8 cellular contexts compared by ENCODE assay signal in the genomic region with DNA sequence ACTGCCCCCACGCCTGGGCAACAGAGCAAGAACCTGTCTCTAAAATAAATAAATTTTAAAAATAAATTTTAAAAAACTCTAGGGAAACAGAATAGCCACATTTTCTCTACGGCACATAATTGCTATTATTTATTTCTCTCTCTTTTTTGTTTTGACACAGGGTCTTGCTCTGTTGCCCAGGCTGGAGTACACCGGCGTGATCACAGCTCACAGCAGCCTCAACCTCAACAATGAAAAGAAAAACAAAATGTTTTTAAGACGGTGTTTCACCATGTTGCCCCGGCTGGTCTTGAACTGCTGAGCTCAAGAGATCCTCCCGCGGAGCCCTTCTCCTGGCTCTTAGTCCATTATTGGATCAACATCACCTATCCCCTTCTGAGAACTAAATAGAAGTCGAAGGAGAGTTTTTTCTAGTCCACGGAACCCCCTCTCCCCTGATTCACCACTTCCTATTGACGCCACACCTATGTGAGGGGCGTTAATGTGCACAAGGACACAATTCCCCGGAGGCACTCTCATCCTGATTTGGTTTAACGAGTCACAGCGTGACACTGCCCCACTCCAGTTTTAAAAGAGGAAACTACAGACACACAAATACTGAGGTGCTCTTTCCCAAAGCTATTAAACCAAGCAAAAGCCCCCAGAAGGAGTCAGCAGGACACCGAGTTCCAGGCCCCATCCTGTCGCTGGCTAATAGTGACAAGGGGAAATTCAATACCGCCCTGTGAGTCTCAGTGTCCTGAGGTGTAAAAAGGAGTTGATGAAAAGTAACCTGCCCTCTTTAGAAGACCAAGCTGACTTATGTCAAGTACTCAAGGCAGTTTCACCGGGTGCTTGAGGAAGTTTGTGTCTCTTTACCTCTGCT. TPM values are rescaled to one million over a fixed set of nuclear protein-coding genes. Genes with fewer than 3 reads are reported as not detected.
DNase-seq lines count a peak whose midpoint lies in the region; ATAC-seq and TF ChIP-seq lines count a peak whose summit lies in the region.

No MANE protein-coding gene starts in this region.

- no peak for TF ChIP-seq CTCF in GM12864 (IDR thresholded peaks at IDR 0.05; ENCODE audit: low read depth, low read length, missing control alignments)

- DNase-seq in A172 (ENCODE audit: low spot score) (peak; percentile 53), GM12864 (ENCODE audit: low read depth) (no peak), SJSA1 (ENCODE audit: low read depth in 1 of 2, low spot score in 2 of 2) (peak in 1 of 2 experiments; percentile 42), Ammon's horn (ENCODE audit: low spot score) (no peak)
- peak in 2 of 3 donors; percentile 15 for DNase-seq in effector memory CD4-positive, alpha-beta T cell
- DNase-seq in activated CD4-positive, CD25-positive, alpha-beta regulatory T cell treated with anti-CD3 and anti-CD28 coated beads, Interleukin-2, amount 50 U/mL, for 72 hours = no peak

- no peaks in the 10 kb centered on the region for H3K9me3 ChIP-seq in SJSA1 (replicated peaks)
- no peaks in the 10 kb centered on the region for H3K9me3 ChIP-seq in effector memory CD4-positive, alpha-beta T cell (ENCODE audit: control insufficient read depth, low read length)
- no peaks in the 10 kb centered on the region for H3K9me3 ChIP-seq in mucosa of stomach (ENCODE audit: control insufficient read depth, low read length)

- ATAC-seq in GM19397 (IDR thresholded peaks at IDR 0.05; ENCODE audit: unreplicated experiment) = no peak

- H3K36me3 ChIP-seq in SJSA1 (peaks cover 14% of the 10 kb centered on the region), mucosa of stomach (ENCODE audit: control insufficient read depth, insufficient read depth, low read length) (no peaks in the 10 kb centered on the region)
- no peaks in the 10 kb centered on the region for H3K36me3 ChIP-seq in effector memory CD4-positive, alpha-beta T cell (ENCODE audit: control insufficient read depth, insufficient read depth, low read length)

- H3K4me1 ChIP-seq in SJSA1 (replicated peaks) (peaks cover 42% of the 10 kb centered on the region), mucosa of stomach (ENCODE audit: control insufficient read depth, insufficient read depth, low read length) (peaks cover 24% of the 10 kb centered on the region)
- peaks cover 25% of the 10 kb centered on the region for H3K4me1 ChIP-seq in effector memory CD4-positive, alpha-beta T cell (ENCODE audit: control insufficient read depth, insufficient read depth, low read length, poor library complexity, severe bottlenecking)

- peak overlapping the region; percentile 98 for H3K27ac ChIP-seq in SJSA1
- H3K27ac ChIP-seq in effector memory CD4-positive, alpha-beta T cell (ENCODE audit: insufficient read depth, low read length, poor library complexity, severe bottlenecking) = peak overlapping the region; percentile 97

- H3K4me3 ChIP-seq in GM12864 (ENCODE audit: low read depth, low read length) (peak overlapping the region; percentile 99), SJSA1 (peak overlapping the region; percentile 77), mucosa of stomach (ENCODE audit: low read length) (peak overlapping the region; percentile 49)
- H3K4me3 ChIP-seq in effector memory CD4-positive, alpha-beta T cell (ENCODE audit: insufficient read depth, low read depth, low read length, poor library complexity, severe bottlenecking) = peak overlapping the region; percentile 96

- H3K27me3 ChIP-seq in SJSA1 (replicated peaks) = no peaks in the 10 kb centered on the region
- no peaks in the 10 kb centered on the region for H3K27me3 ChIP-seq in effector memory CD4-positive, alpha-beta T cell (replicated peaks; ENCODE audit: control insufficient read depth, insufficient read depth, low read length, poor library complexity, severe bottlenecking)
- H3K27me3 ChIP-seq in mucosa of stomach (ENCODE audit: control insufficient read depth, insufficient read depth, low read length) = no peaks in the 10 kb centered on the region

- peak overlapping the region; percentile 98 for H3K9ac ChIP-seq in mucosa of stomach (ENCODE audit: low read length)

RNA-seq across cellular contexts. Expression of a gene that starts 1.1 kb away (rescaled TPM):
- 58.5 and 128 TPM in 2 replicates for total RNA-seq in A172 (2014; rRNA removed; shearing (Covaris generic))
- total RNA-seq in SJSA1 (2014; rRNA removed; shearing (Covaris generic)) = 28.4 and 38.7 TPM in 2 replicates

Comparison
In these comparisons a context has a peak if more than half of its experiments do, and no peak if none do; other contexts are left out.
1. DNase-seq: peak in A172 (single experiment) and effector memory CD4-positive, alpha-beta T cell (2 of 3); none in GM12864 (single experiment), activated CD4-positive, CD25-positive, alpha-beta regulatory T cell treated with anti-CD3 and anti-CD28 coated beads, Interleukin-2, amount 50 U/mL, for 72 hours (single experiment) and Ammon's horn (single experiment).
2. H3K4me3 ChIP-seq: peak in every context shown above with its lines; median percentile 99 in GM12864; 96 in effector memory CD4-positive, alpha-beta T cell; 77 in SJSA1; 49 in mucosa of stomach.